ENCODE assay signal across 1 cellular context in the genomic region with DNA sequence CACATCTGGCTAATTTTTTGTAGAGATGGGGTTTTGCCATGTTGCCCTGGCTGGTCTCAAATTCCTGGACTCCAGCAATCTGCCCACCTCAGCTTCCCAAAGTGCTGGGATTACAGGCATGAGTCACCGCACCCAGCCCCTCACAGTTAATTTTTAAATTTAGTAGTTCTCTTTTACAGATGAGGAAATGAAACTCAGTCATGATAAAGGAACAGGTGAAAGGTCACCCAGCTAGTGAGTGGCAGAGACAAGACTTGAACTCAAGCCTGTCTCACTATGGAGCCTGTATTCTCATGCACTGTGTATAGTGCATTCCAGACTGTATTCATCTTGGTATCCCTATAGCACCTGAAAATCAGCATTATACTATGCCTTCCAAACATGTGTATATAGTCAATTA.
TF ChIP-seq lines count a peak whose summit lies in the region.

No MANE protein-coding gene starts in this region.

TF ChIP-seq in GM12878, 131 proteins besides CTCF, POLR2A, EP300 and RAD21 (continues in another document):
- no peak for TF ChIP-seq SIN3A (IDR thresholded peaks at IDR 0.05; ENCODE audit: low read depth, low read length)
- TF ChIP-seq CBFB (IDR thresholded peaks at IDR 0.05; ENCODE audit: low read depth) = no peak
- peak; percentile 86 for TF ChIP-seq NR2C1 (IDR thresholded peaks at IDR 0.05)
- TF ChIP-seq, protein P1, sequence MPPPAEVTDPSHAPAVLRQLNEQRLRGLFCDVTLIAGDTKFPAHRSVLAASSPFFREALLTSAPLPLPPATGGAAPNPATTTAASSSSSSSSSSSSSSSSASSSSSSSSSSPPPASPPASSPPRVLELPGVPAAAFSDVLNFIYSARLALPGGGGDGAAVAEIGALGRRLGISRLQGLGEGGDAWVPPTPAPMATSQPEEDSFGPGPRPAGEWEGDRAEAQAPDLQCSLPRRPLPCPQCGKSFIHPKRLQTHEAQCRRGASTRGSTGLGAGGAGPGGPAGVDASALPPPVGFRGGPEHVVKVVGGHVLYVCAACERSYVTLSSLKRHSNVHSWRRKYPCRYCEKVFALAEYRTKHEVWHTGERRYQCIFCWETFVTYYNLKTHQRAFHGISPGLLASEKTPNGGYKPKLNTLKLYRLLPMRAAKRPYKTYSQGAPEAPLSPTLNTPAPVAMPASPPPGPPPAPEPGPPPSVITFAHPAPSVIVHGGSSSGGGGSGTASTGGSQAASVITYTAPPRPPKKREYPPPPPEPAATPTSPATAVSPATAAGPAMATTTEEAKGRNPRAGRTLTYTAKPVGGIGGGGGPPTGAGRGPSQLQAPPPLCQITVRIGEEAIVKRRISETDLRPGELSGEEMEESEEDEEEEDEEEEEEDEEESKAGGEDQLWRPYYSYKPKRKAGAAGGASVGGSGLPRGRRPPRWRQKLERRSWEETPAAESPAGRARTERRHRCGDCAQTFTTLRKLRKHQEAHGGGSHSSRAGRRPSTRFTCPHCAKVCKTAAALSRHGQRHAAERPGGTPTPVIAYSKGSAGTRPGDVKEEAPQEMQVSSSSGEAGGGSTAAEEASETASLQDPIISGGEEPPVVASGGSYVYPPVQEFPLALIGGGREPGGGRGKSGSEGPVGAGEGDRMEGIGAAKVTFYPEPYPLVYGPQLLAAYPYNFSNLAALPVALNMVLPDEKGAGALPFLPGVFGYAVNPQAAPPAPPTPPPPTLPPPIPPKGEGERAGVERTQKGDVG (CRISPR knock-in tag; IDR thresholded peaks at IDR 0.05) = no peak
- no peak for TF ChIP-seq CEBPB (IDR thresholded peaks at IDR 0.05; ENCODE audit: borderline replicate concordance in 1 of 2, low read depth in 2 of 2, low read length in 2 of 2)
- TF ChIP-seq, protein P2, sequence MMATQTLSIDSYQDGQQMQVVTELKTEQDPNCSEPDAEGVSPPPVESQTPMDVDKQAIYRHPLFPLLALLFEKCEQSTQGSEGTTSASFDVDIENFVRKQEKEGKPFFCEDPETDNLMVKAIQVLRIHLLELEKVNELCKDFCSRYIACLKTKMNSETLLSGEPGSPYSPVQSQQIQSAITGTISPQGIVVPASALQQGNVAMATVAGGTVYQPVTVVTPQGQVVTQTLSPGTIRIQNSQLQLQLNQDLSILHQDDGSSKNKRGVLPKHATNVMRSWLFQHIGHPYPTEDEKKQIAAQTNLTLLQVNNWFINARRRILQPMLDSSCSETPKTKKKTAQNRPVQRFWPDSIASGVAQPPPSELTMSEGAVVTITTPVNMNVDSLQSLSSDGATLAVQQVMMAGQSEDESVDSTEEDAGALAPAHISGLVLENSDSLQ (IDR thresholded peaks at IDR 0.05) = peak; percentile 62; the same call in 1 of the 2 replicates
- no peak for TF ChIP-seq TCF3 (IDR thresholded peaks at IDR 0.05; ENCODE audit: borderline replicate concordance, insufficient read depth, low read depth, low read length)
- TF ChIP-seq, protein P3, sequence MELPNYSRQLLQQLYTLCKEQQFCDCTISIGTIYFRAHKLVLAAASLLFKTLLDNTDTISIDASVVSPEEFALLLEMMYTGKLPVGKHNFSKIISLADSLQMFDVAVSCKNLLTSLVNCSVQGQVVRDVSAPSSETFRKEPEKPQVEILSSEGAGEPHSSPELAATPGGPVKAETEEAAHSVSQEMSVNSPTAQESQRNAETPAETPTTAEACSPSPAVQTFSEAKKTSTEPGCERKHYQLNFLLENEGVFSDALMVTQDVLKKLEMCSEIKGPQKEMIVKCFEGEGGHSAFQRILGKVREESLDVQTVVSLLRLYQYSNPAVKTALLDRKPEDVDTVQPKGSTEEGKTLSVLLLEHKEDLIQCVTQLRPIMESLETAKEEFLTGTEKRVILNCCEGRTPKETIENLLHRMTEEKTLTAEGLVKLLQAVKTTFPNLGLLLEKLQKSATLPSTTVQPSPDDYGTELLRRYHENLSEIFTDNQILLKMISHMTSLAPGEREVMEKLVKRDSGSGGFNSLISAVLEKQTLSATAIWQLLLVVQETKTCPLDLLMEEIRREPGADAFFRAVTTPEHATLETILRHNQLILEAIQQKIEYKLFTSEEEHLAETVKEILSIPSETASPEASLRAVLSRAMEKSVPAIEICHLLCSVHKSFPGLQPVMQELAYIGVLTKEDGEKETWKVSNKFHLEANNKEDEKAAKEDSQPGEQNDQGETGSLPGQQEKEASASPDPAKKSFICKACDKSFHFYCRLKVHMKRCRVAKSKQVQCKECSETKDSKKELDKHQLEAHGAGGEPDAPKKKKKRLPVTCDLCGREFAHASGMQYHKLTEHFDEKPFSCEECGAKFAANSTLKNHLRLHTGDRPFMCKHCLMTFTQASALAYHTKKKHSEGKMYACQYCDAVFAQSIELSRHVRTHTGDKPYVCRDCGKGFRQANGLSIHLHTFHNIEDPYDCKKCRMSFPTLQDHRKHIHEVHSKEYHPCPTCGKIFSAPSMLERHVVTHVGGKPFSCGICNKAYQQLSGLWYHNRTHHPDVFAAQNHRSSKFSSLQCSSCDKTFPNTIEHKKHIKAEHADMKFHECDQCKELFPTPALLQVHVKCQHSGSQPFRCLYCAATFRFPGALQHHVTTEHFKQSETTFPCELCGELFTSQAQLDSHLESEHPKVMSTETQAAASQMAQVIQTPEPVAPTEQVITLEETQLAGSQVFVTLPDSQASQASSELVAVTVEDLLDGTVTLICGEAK (IDR thresholded peaks at IDR 0.05; ENCODE audit: borderline replicate concordance) = no peak
- TF ChIP-seq KDM1A (IDR thresholded peaks at IDR 0.05; ENCODE audit: borderline replicate concordance) = no peak
- no peak for TF ChIP-seq ZNF592 (IDR thresholded peaks at IDR 0.05)
- TF ChIP-seq NR2F1 (conservative IDR thresholded peaks at IDR 0.05) = peak; percentile 97
- TF ChIP-seq GATAD2B (conservative IDR thresholded peaks at IDR 0.05; ENCODE audit: low read depth) = peak; percentile 90
- no peak for TF ChIP-seq CHD2 (IDR thresholded peaks at IDR 0.05; ENCODE audit: borderline replicate concordance, low read depth, low read length)
- no peak for TF ChIP-seq YBX1 (IDR thresholded peaks at IDR 0.05)
- TF ChIP-seq NRF1 (conservative IDR thresholded peaks at IDR 0.05; ENCODE audit: low read depth, low read length) = no peak
- no peak for TF ChIP-seq PML (IDR thresholded peaks at IDR 0.05; ENCODE audit: low read length)
- no peak for TF ChIP-seq CBX5 (IDR thresholded peaks at IDR 0.05; ENCODE audit: low read depth)
- no peak for TF ChIP-seq CHD1 (IDR thresholded peaks at IDR 0.05; ENCODE audit: low read depth, low read length)
- no peak for TF ChIP-seq BRCA1 (IDR thresholded peaks at IDR 0.05; ENCODE audit: low read depth, low read length)
- TF ChIP-seq, protein P4, sequence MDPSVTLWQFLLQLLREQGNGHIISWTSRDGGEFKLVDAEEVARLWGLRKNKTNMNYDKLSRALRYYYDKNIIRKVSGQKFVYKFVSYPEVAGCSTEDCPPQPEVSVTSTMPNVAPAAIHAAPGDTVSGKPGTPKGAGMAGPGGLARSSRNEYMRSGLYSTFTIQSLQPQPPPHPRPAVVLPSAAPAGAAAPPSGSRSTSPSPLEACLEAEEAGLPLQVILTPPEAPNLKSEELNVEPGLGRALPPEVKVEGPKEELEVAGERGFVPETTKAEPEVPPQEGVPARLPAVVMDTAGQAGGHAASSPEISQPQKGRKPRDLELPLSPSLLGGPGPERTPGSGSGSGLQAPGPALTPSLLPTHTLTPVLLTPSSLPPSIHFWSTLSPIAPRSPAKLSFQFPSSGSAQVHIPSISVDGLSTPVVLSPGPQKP (IDR thresholded peaks at IDR 0.05; ENCODE audit: low read depth, low read length) = no peak
- peak; percentile 18; the same call in 1 of the 2 replicates for TF ChIP-seq RUNX3 (IDR thresholded peaks at IDR 0.05; ENCODE audit: low read length)
- no peak for TF ChIP-seq KAT2A (conservative IDR thresholded peaks at IDR 0.05; ENCODE audit: control insufficient read depth, low read depth, low read length)
- no peak for TF ChIP-seq FOXK2 (IDR thresholded peaks at IDR 0.05)
- TF ChIP-seq NBN (IDR thresholded peaks at IDR 0.05) = no peak
- no peak for TF ChIP-seq SKIL (IDR thresholded peaks at IDR 0.05; ENCODE audit: low read depth, poor library complexity, severe bottlenecking)
- TF ChIP-seq RCOR1 (conservative IDR thresholded peaks at IDR 0.05; ENCODE audit: low read depth, low read length) = no peak
- TF ChIP-seq SP1 (IDR thresholded peaks at IDR 0.05; ENCODE audit: low read depth, low read length) = no peak
- TF ChIP-seq EZH2 (IDR thresholded peaks at IDR 0.05; ENCODE audit: borderline replicate concordance, control insufficient read depth, low read depth, low read length) = no peak
- no peak for TF ChIP-seq MXI1 (IDR thresholded peaks at IDR 0.05; ENCODE audit: low read depth, low read length)
- TF ChIP-seq, protein P5, sequence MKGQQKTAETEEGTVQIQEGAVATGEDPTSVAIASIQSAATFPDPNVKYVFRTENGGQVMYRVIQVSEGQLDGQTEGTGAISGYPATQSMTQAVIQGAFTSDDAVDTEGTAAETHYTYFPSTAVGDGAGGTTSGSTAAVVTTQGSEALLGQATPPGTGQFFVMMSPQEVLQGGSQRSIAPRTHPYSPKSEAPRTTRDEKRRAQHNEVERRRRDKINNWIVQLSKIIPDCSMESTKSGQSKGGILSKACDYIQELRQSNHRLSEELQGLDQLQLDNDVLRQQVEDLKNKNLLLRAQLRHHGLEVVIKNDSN (IDR thresholded peaks at IDR 0.05; ENCODE audit: borderline replicate concordance, extremely low read length, insufficient read depth, low read depth, low read length) = no peak
- no peak for TF ChIP-seq REST (IDR thresholded peaks at IDR 0.05; ENCODE audit: low read depth, low read length)
- no peak for TF ChIP-seq ZSCAN29 (IDR thresholded peaks at IDR 0.05)
- TF ChIP-seq POLR2AphosphoS5 (IDR thresholded peaks at IDR 0.05; ENCODE audit: low read length) = no peak
- no peak; the same call in 1 of the 2 replicates for TF ChIP-seq BACH1 (IDR thresholded peaks at IDR 0.05; ENCODE audit: borderline replicate concordance)
- TF ChIP-seq ZBED1 (IDR thresholded peaks at IDR 0.05; ENCODE audit: borderline replicate concordance) = no peak
